ENCODE assay signal across 1 cellular context in the genomic region with DNA sequence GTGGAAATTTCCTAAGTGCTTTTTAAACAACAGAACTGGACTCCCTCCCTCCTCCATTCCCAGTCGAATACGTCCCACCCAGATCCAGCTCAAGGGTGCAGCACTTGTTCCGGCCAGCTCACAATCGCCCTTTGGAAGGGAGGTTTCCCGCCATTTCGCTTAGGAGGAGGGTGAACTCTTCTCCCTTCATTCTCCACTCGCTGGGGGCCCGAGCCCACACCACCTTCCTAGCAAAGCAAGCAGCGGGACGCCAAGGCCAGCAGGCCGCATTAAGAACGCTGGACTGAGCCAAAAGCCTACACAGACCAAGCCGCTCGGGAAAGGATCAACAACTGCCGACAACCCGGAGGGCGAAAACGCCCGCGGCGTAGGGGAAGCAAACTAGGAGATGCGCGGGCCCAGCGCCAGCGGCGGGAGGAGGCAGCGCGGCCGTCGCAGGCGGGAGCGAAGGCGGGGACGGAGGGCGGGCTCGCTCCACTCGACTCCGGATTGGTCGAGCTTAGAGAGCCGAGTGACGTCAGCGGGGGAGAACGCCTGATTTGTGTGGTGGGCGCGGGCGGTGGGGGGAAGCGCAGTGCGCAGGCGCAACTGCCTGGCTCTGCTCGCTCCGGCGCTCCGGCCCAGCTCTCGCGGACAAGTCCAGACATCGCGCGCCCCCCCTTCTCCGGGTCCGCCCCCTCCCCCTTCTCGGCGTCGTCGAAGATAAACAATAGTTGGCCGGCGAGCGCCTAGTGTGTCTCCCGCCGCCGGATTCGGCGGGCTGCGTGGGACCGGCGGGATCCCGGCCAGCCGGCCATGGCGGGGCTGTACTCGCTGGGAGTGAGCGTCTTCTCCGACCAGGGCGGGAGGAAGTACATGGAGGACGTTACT.
TF ChIP-seq lines count a peak whose summit lies in the region.

A gene (plus strand): TSS at position 574 of the 870 bp plus-strand sequence. CDS start 222 bp downstream, at position 796.

TF ChIP-seq in WTC11, 78 proteins besides CTCF, POLR2A, EP300 and RAD21 (continued from another document):
- TF ChIP-seq, protein P1, sequence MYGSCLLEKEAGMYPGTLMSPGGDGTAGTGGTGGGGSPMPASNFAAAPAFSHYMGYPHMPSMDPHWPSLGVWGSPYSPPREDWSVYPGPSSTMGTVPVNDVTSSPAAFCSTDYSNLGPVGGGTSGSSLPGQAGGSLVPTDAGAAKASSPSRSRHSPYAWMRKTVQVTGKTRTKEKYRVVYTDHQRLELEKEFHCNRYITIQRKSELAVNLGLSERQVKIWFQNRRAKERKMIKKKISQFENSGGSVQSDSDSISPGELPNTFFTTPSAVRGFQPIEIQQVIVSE (CRISPR knock-in tag; IDR thresholded peaks at IDR 0.05; ENCODE audit: borderline replicate concordance) = no peak
- TF ChIP-seq, protein P2, sequence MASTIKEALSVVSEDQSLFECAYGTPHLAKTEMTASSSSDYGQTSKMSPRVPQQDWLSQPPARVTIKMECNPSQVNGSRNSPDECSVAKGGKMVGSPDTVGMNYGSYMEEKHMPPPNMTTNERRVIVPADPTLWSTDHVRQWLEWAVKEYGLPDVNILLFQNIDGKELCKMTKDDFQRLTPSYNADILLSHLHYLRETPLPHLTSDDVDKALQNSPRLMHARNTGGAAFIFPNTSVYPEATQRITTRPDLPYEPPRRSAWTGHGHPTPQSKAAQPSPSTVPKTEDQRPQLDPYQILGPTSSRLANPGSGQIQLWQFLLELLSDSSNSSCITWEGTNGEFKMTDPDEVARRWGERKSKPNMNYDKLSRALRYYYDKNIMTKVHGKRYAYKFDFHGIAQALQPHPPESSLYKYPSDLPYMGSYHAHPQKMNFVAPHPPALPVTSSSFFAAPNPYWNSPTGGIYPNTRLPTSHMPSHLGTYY (CRISPR knock-in tag; IDR thresholded peaks at IDR 0.05) = no peak
- 0 out of 2 replicates have a peak, but pooled peaks have one; percentile 4 for TF ChIP-seq TCF7 (CRISPR knock-in tag; IDR thresholded peaks at IDR 0.05; ENCODE audit: low read depth)
